ENCODE assay signal across 39 cellular contexts in the genomic region with DNA sequence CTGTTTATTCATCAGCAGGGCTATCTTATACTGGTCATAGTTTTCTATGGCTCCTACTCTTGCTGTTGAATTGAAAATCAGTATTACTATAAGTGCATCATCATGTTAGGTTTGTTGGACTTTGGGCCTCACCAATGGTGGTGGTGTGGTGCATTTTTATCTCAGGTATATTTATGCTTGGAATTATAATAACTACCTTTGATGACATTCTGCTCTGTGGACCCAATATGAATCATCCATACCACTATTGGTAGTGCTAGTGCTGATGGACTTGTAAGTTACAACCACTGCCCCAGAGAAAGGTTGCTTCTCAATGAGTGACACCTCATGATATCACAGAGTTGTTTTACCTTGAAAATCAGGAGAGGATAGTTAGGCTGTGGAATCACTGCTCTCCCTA. TPM values are rescaled to one million over a fixed set of nuclear protein-coding genes. Genes with fewer than 3 reads are reported as not detected.
"Had no signal": no experiment of that assay in that cellular context is flagged by ENCODE, and none has a peak within 500 bp of the region (broad histone marks: within the 10 kb centered on the region; RNA-seq: fewer than 3 reads in every experiment).

No MANE protein-coding gene starts in this region.

- H3K27me3 Mint-ChIP-seq: activated CD4-positive, alpha-beta T cell treated with anti-CD3 and anti-CD28 coated beads, Interleukin-2, amount 10 ng/mL, durations not matched to agents 7 days and 5 days; activated T-cell treated with anti-CD3 and anti-CD28 coated beads, Interleukin-2, amount 50 U/mL, for 24 hours had no signal

- H3K9me3 Mint-ChIP-seq: activated CD4-positive, alpha-beta memory T cell treated with anti-CD3 and anti-CD28 coated beads, Interleukin-2, amount 10 ng/mL, durations not matched to agents 7 days and 5 days; activated CD4-positive, alpha-beta T cell treated with anti-CD3 and anti-CD28 coated beads, Interleukin-2, amount 10 ng/mL, durations not matched to agents 7 days and 5 days; activated naive CD4-positive, alpha-beta T cell treated with anti-CD3 and anti-CD28 coated beads, Interleukin-2, amount 10 ng/mL, durations not matched to agents 7 days and 5 days; activated naive CD4-positive, alpha-beta T cell treated with anti-CD3 and anti-CD28 coated beads, Interleukin-2, amount 50 U/mL, for 72 hours; activated naive CD8-positive, alpha-beta T cell treated with anti-CD3 and anti-CD28 coated beads, Interleukin-2, amount 10 ng/mL, durations not matched to agents 7 days and 5 days; activated T-cell treated with anti-CD3 and anti-CD28 coated beads, Interleukin-2, amount 50 U/mL, for 24 hours; activated T-cell treated with anti-CD3 and anti-CD28 coated beads, Interleukin-2, amount 50 U/mL, for 72 hours; central memory CD8-positive, alpha-beta T cell; T-cell; T-helper 1 cell treated with Interleukin-12 subunit alpha and Interleukin-12 subunit beta and Interleukin-4 antibody, amounts not matched to agents 30 μg/mL and 1 μg/mL, for 36 hours; T-helper 2 cell treated with Interferon-gamma antibody and Interleukin-4, amounts not matched to agents 5 μg/mL and 100 μg/mL, for 36 hours had no signal

- FAIRE-seq: bronchial epithelial cell, endometrium, endothelial cell of umbilical vein had no signal

- H3K36me3 Mint-ChIP-seq: activated naive CD4-positive, alpha-beta T cell treated with anti-CD3 and anti-CD28 coated beads, Interleukin-2, amount 10 ng/mL, durations not matched to agents 7 days and 5 days; activated naive CD4-positive, alpha-beta T cell treated with anti-CD3 and anti-CD28 coated beads, Interleukin-2, amount 50 U/mL, for 72 hours; activated naive CD8-positive, alpha-beta T cell treated with anti-CD3 and anti-CD28 coated beads, Interleukin-2, amount 10 ng/mL, durations not matched to agents 7 days and 5 days; T-cell had no signal

- H3K36me3 ChIP-seq: ascending aorta, brain microvascular endothelial cell, esophagus squamous epithelium, gastroesophageal sphincter, heart right ventricle had no signal

- H3K27me3 ChIP-seq: ascending aorta, brain microvascular endothelial cell, esophagus squamous epithelium, gastroesophageal sphincter, heart right ventricle had no signal

- H3K4me1 ChIP-seq: ascending aorta, esophagus squamous epithelium, gastroesophageal sphincter, heart right ventricle had no signal

- ATAC-seq: activated CD4-positive, alpha-beta T cell treated with anti-CD3 and anti-CD28 coated beads for 36 hours; activated naive CD4-positive, alpha-beta T cell treated with anti-CD3 and anti-CD28 coated beads, Interleukin-2, amount 50 U/mL, for 72 hours; activated T-cell treated with anti-CD3 and anti-CD28 coated beads, Interleukin-2, amount 50 U/mL, for 72 hours; gastroesophageal sphincter; heart right ventricle; T-cell had no signal

- H3K4me3 ChIP-seq: ascending aorta, esophagus squamous epithelium, gastroesophageal sphincter, heart right ventricle had no signal

- H3K27ac ChIP-seq: ascending aorta, brain microvascular endothelial cell, epithelial cell of prostate, esophagus squamous epithelium, gastroesophageal sphincter, heart right ventricle had no signal

- DNase-seq: activated CD4-positive, alpha-beta memory T cell treated with anti-CD3 and anti-CD28 coated beads, Interleukin-2, amount 10 ng/mL, durations not matched to agents 7 days and 5 days; activated CD4-positive, alpha-beta T cell treated with anti-CD3 and anti-CD28 coated beads for 36 hours; activated CD4-positive, alpha-beta T cell treated with anti-CD3 and anti-CD28 coated beads, Interleukin-2, amount 10 ng/mL, durations not matched to agents 7 days and 5 days; activated CD4-positive, alpha-beta T cell treated with anti-CD3 and anti-CD28 coated beads, Interleukin-2, amount 50 U/mL, for 4 hours; activated CD4-positive, CD25-positive, alpha-beta regulatory T cell; activated CD4-positive, CD25-positive, alpha-beta regulatory T cell treated with anti-CD3 and anti-CD28 coated beads, Interleukin-2, amount 50 U/mL, for 72 hours; activated CD8-positive, alpha-beta memory T cell treated with anti-CD3 and anti-CD28 coated beads, Interleukin-2, amount 50 U/mL, for 48 hours; activated gamma-delta T cell; activated naive CD4-positive, alpha-beta T cell; activated naive CD4-positive, alpha-beta T cell treated with anti-CD3 and anti-CD28 coated beads, Interleukin-2, amount 10 ng/mL, durations not matched to agents 7 days and 5 days; activated naive CD8-positive, alpha-beta T cell treated with anti-CD3 and anti-CD28 coated beads, Interleukin-2, amount 10 ng/mL, durations not matched to agents 7 days and 5 days; activated T-cell treated with anti-CD3 and anti-CD28 coated beads for 4 hours; activated T-cell treated with anti-CD3 and anti-CD28 coated beads, Interleukin-2, amount 50 U/mL, for 24 hours; activated T-cell treated with anti-CD3 and anti-CD28 coated beads, Interleukin-2, amount 50 U/mL, for 72 hours; brain microvascular endothelial cell; cortex of kidney; effector CD8-positive, alpha-beta T cell; esophagus squamous epithelium; foreskin melanocyte; heart right ventricle; T-cell; T1000 had no signal

- H3K9me3 ChIP-seq: ascending aorta, esophagus squamous epithelium had no signal

- H3K27ac Mint-ChIP-seq: activated CD4-positive, alpha-beta memory T cell treated with anti-CD3 and anti-CD28 coated beads, Interleukin-2, amount 10 ng/mL, durations not matched to agents 7 days and 5 days; activated CD4-positive, alpha-beta T cell treated with anti-CD3 and anti-CD28 coated beads for 36 hours; activated CD4-positive, alpha-beta T cell treated with anti-CD3 and anti-CD28 coated beads, Interleukin-2, amount 10 ng/mL, durations not matched to agents 7 days and 5 days; activated naive CD4-positive, alpha-beta T cell treated with anti-CD3 and anti-CD28 coated beads, Interleukin-2, amount 10 ng/mL, durations not matched to agents 7 days and 5 days; activated naive CD4-positive, alpha-beta T cell treated with anti-CD3 and anti-CD28 coated beads, Interleukin-2, amount 50 U/mL, for 72 hours; activated naive CD8-positive, alpha-beta T cell treated with anti-CD3 and anti-CD28 coated beads, Interleukin-2, amount 10 ng/mL, durations not matched to agents 7 days and 5 days; activated T-cell treated with anti-CD3 and anti-CD28 coated beads, Interleukin-2, amount 50 U/mL, for 24 hours; activated T-cell treated with anti-CD3 and anti-CD28 coated beads, Interleukin-2, amount 50 U/mL, for 72 hours; T-cell; T-helper 1 cell treated with Interleukin-12 subunit alpha and Interleukin-12 subunit beta and Interleukin-4 antibody, amounts not matched to agents 30 μg/mL and 1 μg/mL, for 36 hours; T-helper 2 cell treated with Interferon-gamma antibody and Interleukin-4, amounts not matched to agents 5 μg/mL and 100 μg/mL, for 36 hours had no signal

- H3K4me1 Mint-ChIP-seq: activated CD4-positive, alpha-beta memory T cell treated with anti-CD3 and anti-CD28 coated beads, Interleukin-2, amount 10 ng/mL, durations not matched to agents 7 days and 5 days; activated CD4-positive, alpha-beta T cell treated with anti-CD3 and anti-CD28 coated beads for 36 hours; activated CD4-positive, alpha-beta T cell treated with anti-CD3 and anti-CD28 coated beads, Interleukin-2, amount 10 ng/mL, durations not matched to agents 7 days and 5 days; activated naive CD4-positive, alpha-beta T cell treated with anti-CD3 and anti-CD28 coated beads, Interleukin-2, amount 10 ng/mL, durations not matched to agents 7 days and 5 days; activated naive CD8-positive, alpha-beta T cell treated with anti-CD3 and anti-CD28 coated beads, Interleukin-2, amount 10 ng/mL, durations not matched to agents 7 days and 5 days; central memory CD8-positive, alpha-beta T cell; T-cell had no signal

- H3K4me3 Mint-ChIP-seq: activated CD4-positive, alpha-beta memory T cell treated with anti-CD3 and anti-CD28 coated beads, Interleukin-2, amount 10 ng/mL, durations not matched to agents 7 days and 5 days; activated CD4-positive, alpha-beta T cell treated with anti-CD3 and anti-CD28 coated beads for 36 hours; activated CD4-positive, alpha-beta T cell treated with anti-CD3 and anti-CD28 coated beads, Interleukin-2, amount 10 ng/mL, durations not matched to agents 7 days and 5 days; activated naive CD4-positive, alpha-beta T cell treated with anti-CD3 and anti-CD28 coated beads, Interleukin-2, amount 10 ng/mL, durations not matched to agents 7 days and 5 days; activated naive CD8-positive, alpha-beta T cell treated with anti-CD3 and anti-CD28 coated beads, Interleukin-2, amount 10 ng/mL, durations not matched to agents 7 days and 5 days; activated T-cell treated with anti-CD3 and anti-CD28 coated beads, Interleukin-2, amount 50 U/mL, for 24 hours; activated T-cell treated with anti-CD3 and anti-CD28 coated beads, Interleukin-2, amount 50 U/mL, for 72 hours; central memory CD8-positive, alpha-beta T cell; T-cell; T-helper 1 cell treated with Interleukin-12 subunit alpha and Interleukin-12 subunit beta and Interleukin-4 antibody, amounts not matched to agents 30 μg/mL and 1 μg/mL, for 36 hours; T-helper 2 cell treated with Interferon-gamma antibody and Interleukin-4, amounts not matched to agents 5 μg/mL and 100 μg/mL, for 36 hours had no signal

RNA-seq across cellular contexts. Expression of a gene that starts 28.0 kb away (rescaled TPM):
- total RNA-seq: activated CD4-positive, alpha-beta memory T cell treated with anti-CD3 and anti-CD28 coated beads, Interleukin-2, amount 10 ng/mL, durations not matched to agents 7 days and 5 days; activated CD4-positive, alpha-beta T cell treated with anti-CD3 and anti-CD28 coated beads, Interleukin-2, amount 10 ng/mL, durations not matched to agents 7 days and 5 days; activated naive CD8-positive, alpha-beta T cell treated with anti-CD3 and anti-CD28 coated beads, Interleukin-2, amount 10 ng/mL, durations not matched to agents 7 days and 5 days; ascending aorta; bronchial epithelial cell; cardiac septum; cerebellum; dermis microvascular lymphatic vessel endothelial cell; endothelial cell of umbilical vein; esophagus squamous epithelium; fibroblast of lung; fibroblast of villous mesenchyme; gastroesophageal sphincter; glomerular endothelial cell; heart right ventricle; T-cell had no signal
- polyA plus RNA-seq: endothelial cell of umbilical vein, esophagus, fibroblast of lung, heart right ventricle had no signal

RNA-seq across cellular contexts. Expression of a gene that starts 33.1 kb away (rescaled TPM):
- total RNA-seq: activated CD4-positive, alpha-beta memory T cell treated with anti-CD3 and anti-CD28 coated beads, Interleukin-2, amount 10 ng/mL, durations not matched to agents 7 days and 5 days; activated CD4-positive, alpha-beta T cell treated with anti-CD3 and anti-CD28 coated beads for 36 hours; activated CD4-positive, alpha-beta T cell treated with anti-CD3 and anti-CD28 coated beads, Interleukin-2, amount 10 ng/mL, durations not matched to agents 7 days and 5 days; activated naive CD4-positive, alpha-beta T cell treated with anti-CD3 and anti-CD28 coated beads, Interleukin-2, amount 50 U/mL, for 72 hours; activated naive CD8-positive, alpha-beta T cell treated with anti-CD3 and anti-CD28 coated beads, Interleukin-2, amount 10 ng/mL, durations not matched to agents 7 days and 5 days; activated T-cell treated with anti-CD3 and anti-CD28 coated beads, Interleukin-2, amount 50 U/mL, for 72 hours; ascending aorta; bronchial epithelial cell; cardiac septum; dermis microvascular lymphatic vessel endothelial cell; endothelial cell of umbilical vein; fibroblast of lung; fibroblast of villous mesenchyme; glomerular endothelial cell; T-cell had no signal
- polyA plus RNA-seq: endothelial cell of umbilical vein, fibroblast of lung had no signal
